ENCODE assay signal across 8 cellular contexts in the genomic region with DNA sequence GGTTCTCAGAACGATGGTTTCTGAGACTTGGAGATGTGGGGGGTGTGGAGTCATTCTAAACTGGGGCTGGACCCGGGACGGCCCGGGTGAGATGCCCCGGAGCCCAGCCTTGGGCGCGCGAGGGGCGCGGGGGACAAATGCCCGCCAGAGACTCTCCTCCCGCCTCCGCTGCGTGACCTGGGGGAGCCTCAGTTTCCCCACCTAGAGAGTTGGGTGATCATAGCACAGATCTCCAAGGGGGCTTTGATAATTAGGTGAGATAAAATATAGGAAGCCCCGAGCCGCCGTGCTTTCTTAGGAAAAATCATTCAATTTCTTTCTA. TPM values are rescaled to one million over a fixed set of nuclear protein-coding genes. Genes with fewer than 3 reads are reported as not detected.
A peak's percentile ranks its signal among the peaks of the same experiment; 100 is the strongest.
DNase-seq lines count a peak whose midpoint lies in the region; ATAC-seq and TF ChIP-seq lines count a peak whose summit lies in the region.

No MANE protein-coding gene starts in this region.

- TF ChIP-seq CTCF in WTC11 (IDR thresholded peaks at IDR 0.05) = no peak
- no peak for TF ChIP-seq CTCF in heart right ventricle (IDR thresholded peaks at IDR 0.05)

- peaks cover 3% of the 10 kb centered on the region; the same call in 1 of the 2 replicates for H3K36me3 Mint-ChIP-seq in WTC11

- peak overlapping the region; percentile 72; the same call in 1 of the 2 replicates for H3K4me3 ChIP-seq in GM08714 (ENCODE audit: low read length)
- H3K4me3 ChIP-seq in heart right ventricle = peak overlapping the region; percentile 75 to 94 (median 84)
- H3K4me3 ChIP-seq in rectal smooth muscle tissue (ENCODE audit: low read length) = peak overlapping the region; percentile 95

- peaks cover 8 to 50% (median 36%) of the 10 kb centered on the region in 9 donors for H3K4me1 ChIP-seq in heart right ventricle
- H3K4me1 ChIP-seq in rectal smooth muscle tissue (ENCODE audit: control insufficient read depth, insufficient read depth, low read length) = peaks cover 8% of the 10 kb centered on the region

- H3K27me3 Mint-ChIP-seq in WTC11 (ENCODE audit: low read depth) = peaks cover 39% of the 10 kb centered on the region

- peak overlapping the region; percentile 77 for H3K4me3 Mint-ChIP-seq in WTC11

- H3K27me3 ChIP-seq in heart right ventricle (peaks cover 0 to 69% (median 0%) of the 10 kb centered on the region in 7 donors), rectal smooth muscle tissue (ENCODE audit: control insufficient read depth, insufficient read depth, low read length) (no peaks in the 10 kb centered on the region)

- DNase-seq in WTC11 (ENCODE audit: low spot score) (no peak), heart right ventricle (no peak), retina (no peak)

- H3K9ac ChIP-seq in rectal smooth muscle tissue (ENCODE audit: low read length) = no peak overlapping the region

- H3K9me3 ChIP-seq in heart right ventricle = peaks cover 0 to 3% (median 0%) of the 10 kb centered on the region in 11 donors

- intact Hi-C loops in heart right ventricle (cut with DNase I) = loop anchor here in 8 of 10 donors (2.0 to 10.0 kb wide), 12 partner anchors 122 to 1135 kb away; no protein-coding TSS in a partner anchor

- no peak overlapping the region for H3K27ac Mint-ChIP-seq in WTC11

- ATAC-seq in WTC11 = peak; percentile 0
- peak in 2 of 8 donors; percentile 0 for ATAC-seq in heart right ventricle
- ATAC-seq in HG02970 (IDR thresholded peaks at IDR 0.05; ENCODE audit: low FRiP score, unreplicated experiment) = no peak
- no peak for ATAC-seq in esophagus mucosa
- no peak for ATAC-seq in GM19035 (IDR thresholded peaks at IDR 0.05; ENCODE audit: unreplicated experiment)

- H3K27ac ChIP-seq in heart right ventricle (peak overlapping the region in 9 of 10 donors; percentile 55 to 99 (median 91)), rectal smooth muscle tissue (ENCODE audit: low read depth, low read length) (peak overlapping the region; percentile 80)

- 0 to 1% methylated on average over 17 of the region's 17 CpGs for WGBS in heart right ventricle, 2 donors

- POLR2A ChIA-PET in WTC11 (lab: Charles Lee) = no interaction called here

- H3K9me3 Mint-ChIP-seq in WTC11 = peaks cover 4% of the 10 kb centered on the region

- H3K36me3 ChIP-seq in heart right ventricle = peaks cover 0 to 7% (median 0%) of the 10 kb centered on the region in 9 donors
- no peaks in the 10 kb centered on the region for H3K36me3 ChIP-seq in rectal smooth muscle tissue (ENCODE audit: control insufficient read depth, insufficient read depth, low read length)

- CTCF ChIA-PET in WTC11 (lab: Charles Lee) = no interaction called here

- H3K4me1 Mint-ChIP-seq in WTC11 = peaks cover 24% of the 10 kb centered on the region

TF ChIP-seq in WTC11, 78 proteins besides CTCF, POLR2A, EP300 and RAD21:
- TF ChIP-seq KAT7 (CRISPR knock-in tag; IDR thresholded peaks at IDR 0.05; ENCODE audit: borderline replicate concordance) = no peak
- TF ChIP-seq IRF2 (CRISPR knock-in tag; IDR thresholded peaks at IDR 0.05; ENCODE audit: borderline replicate concordance, low read depth) = no peak
- TF ChIP-seq ZNF416 (CRISPR knock-in tag; IDR thresholded peaks at IDR 0.05) = no peak
- TF ChIP-seq, protein P1, sequence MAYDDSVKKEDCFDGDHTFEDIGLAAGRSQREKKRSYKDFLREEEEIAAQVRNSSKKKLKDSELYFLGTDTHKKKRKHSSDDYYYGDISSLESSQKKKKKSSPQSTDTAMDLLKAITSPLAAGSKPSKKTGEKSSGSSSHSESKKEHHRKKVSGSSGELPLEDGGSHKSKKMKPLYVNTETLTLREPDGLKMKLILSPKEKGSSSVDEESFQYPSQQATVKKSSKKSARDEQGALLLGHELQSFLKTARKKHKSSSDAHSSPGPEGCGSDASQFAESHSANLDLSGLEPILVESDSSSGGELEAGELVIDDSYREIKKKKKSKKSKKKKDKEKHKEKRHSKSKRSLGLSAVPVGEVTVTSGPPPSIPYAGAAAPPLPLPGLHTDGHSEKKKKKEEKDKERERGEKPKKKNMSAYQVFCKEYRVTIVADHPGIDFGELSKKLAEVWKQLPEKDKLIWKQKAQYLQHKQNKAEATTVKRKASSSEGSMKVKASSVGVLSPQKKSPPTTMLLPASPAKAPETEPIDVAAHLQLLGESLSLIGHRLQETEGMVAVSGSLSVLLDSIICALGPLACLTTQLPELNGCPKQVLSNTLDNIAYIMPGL (CRISPR knock-in tag; IDR thresholded peaks at IDR 0.05) = no peak
- no peak for TF ChIP-seq MXD4 (CRISPR knock-in tag; IDR thresholded peaks at IDR 0.05; ENCODE audit: borderline replicate concordance)
- TF ChIP-seq SMAD3 (CRISPR knock-in tag; IDR thresholded peaks at IDR 0.05; ENCODE audit: borderline replicate concordance) = no peak
TF ChIP-seq in WTC11: peak in this region for 0.

RNA-seq across cellular contexts. Expression of a gene that starts 0.7 kb away (rescaled TPM):
- total RNA-seq in WTC11 (2021) (9.9 to 13.7 TPM (median 10.1 TPM) in 3 replicates), heart right ventricle (10 to 100 TPM in 3 of 10 donors, 1 to 10 TPM in 7; 3.0 to 19.5 (median 6.4) TPM), esophagus mucosa (0.56 TPM)
- 1 to 10 TPM; 1.7 to 4.8 TPM for polyA plus RNA-seq in heart right ventricle

RNA-seq across cellular contexts. Expression of a gene that starts 37.6 kb away (rescaled TPM):
- total RNA-seq in WTC11 (2021) (not detected in 3 replicates), heart right ventricle (not detected), esophagus mucosa (not detected)
- polyA plus RNA-seq in heart right ventricle = under 1 TPM in 1 of 2 donors, not detected in 1; 0.03 TPM
